In genomic region chr1:6727535-6727934, GRCh38 we compare ENCODE assay signal across 9 cellular contexts. TPM values are rescaled to one million over a fixed set of nuclear protein-coding genes. Genes with fewer than 3 reads are reported as not detected.
A peak's percentile ranks its signal among the peaks of the same experiment; 100 is the strongest.
DNase-seq lines count a peak whose midpoint lies in the region; ATAC-seq and TF ChIP-seq lines count a peak whose summit lies in the region.
"Had no signal": no experiment of that assay in that cellular context is flagged by ENCODE, and none has a peak within 500 bp of the region (broad histone marks: within the 10 kb centered on the region; RNA-seq: fewer than 3 reads in every experiment).

No MANE protein-coding gene starts in this region.

- ATAC-seq in T-cell (replicated peaks in 1 of 4) (no peak), GM19397 (IDR thresholded peaks at IDR 0.05; ENCODE audit: unreplicated experiment) (no peak), HG03571 (IDR thresholded peaks at IDR 0.05; ENCODE audit: unreplicated experiment) (no peak)

- no peak overlapping the region for H3K4me3 Mint-ChIP-seq in T-cell
- H3K4me3 Mint-ChIP-seq: activated naive CD4-positive, alpha-beta T cell treated with anti-CD3 and anti-CD28 coated beads, Interleukin-2, amount 50 U/mL, for 24 hours had no signal

- no peaks in the 10 kb centered on the region for H3K9me3 Mint-ChIP-seq in T-cell
- H3K9me3 Mint-ChIP-seq: activated naive CD4-positive, alpha-beta T cell treated with anti-CD3 and anti-CD28 coated beads, Interleukin-2, amount 50 U/mL, for 24 hours had no signal

- POLR2A ChIA-PET in T-cell (lab: Charles Lee): no interaction called here

- no peaks in the 10 kb centered on the region for H3K36me3 Mint-ChIP-seq in T-cell
- H3K36me3 Mint-ChIP-seq: activated naive CD4-positive, alpha-beta T cell treated with anti-CD3 and anti-CD28 coated beads, Interleukin-2, amount 50 U/mL, for 24 hours had no signal

- H3K27ac Mint-ChIP-seq in T-cell: no peak overlapping the region
- H3K27ac Mint-ChIP-seq: activated naive CD4-positive, alpha-beta T cell treated with anti-CD3 and anti-CD28 coated beads, Interleukin-2, amount 50 U/mL, for 24 hours had no signal

- CTCF ChIA-PET in T-cell (lab: Charles Lee): interaction anchor here in 1 of 2 donors (0.5 to 0.6 kb wide), 2 partner anchors 46 to 177 kb away, joined by 7 to 8 read pairs; no protein-coding TSS in a partner anchor

- no peak overlapping the region for H3K4me3 ChIP-seq in astrocyte of the spinal cord (ENCODE audit: low read depth, low read length)

- peaks cover 5 to 19% of the 10 kb centered on the region in 2 donors for H3K27me3 Mint-ChIP-seq in T-cell

- no peaks in the 10 kb centered on the region for H3K4me1 Mint-ChIP-seq in T-cell
- H3K4me1 Mint-ChIP-seq: activated naive CD4-positive, alpha-beta T cell treated with anti-CD3 and anti-CD28 coated beads, Interleukin-2, amount 50 U/mL, for 24 hours had no signal

- in situ Hi-C loops in astrocyte of the spinal cord (cut with HindIII; ENCODE audit: low sequenced_read_pairs): no loop called here

- DNase-seq in EL: peak; percentile 63
- DNase-seq in M059J (ENCODE audit: low read depth): peak; percentile 59
- DNase-seq in T-cell: peak in 33 of 34 experiments; percentile 7 to 58 (median 37)
- DNase-seq in astrocyte of the spinal cord (ENCODE audit: low read depth, low spot score): peak; percentile 52
- peak; percentile 57 for DNase-seq in iris pigment epithelial cell (ENCODE audit: low read depth)
- DNase-seq in stimulated activated CD4-positive, alpha-beta T cell treated with anti-CD3 and anti-CD28 coated beads, Interleukin-2, amount 100 ng/mL, for 48 hours: peak; percentile 66 to 68

- TF ChIP-seq CTCF in astrocyte of the spinal cord (IDR thresholded peaks at IDR 0.05; ENCODE audit: low read depth, low read length): peak; percentile 89

RNA-seq across cellular contexts. Expression of gene DNAJC11, which starts 25.9 kb away (rescaled TPM):
- 40.3 and 46.1 TPM in 2 replicates for total RNA-seq in M059J (2014; rRNA removed; shearing (Covaris generic))
- 10 to 100 TPM; 38.5 to 45.2 (median 42.1) TPM for total RNA-seq in T-cell

RNA-seq across cellular contexts. Expression of gene CAMTA1, which starts 57.7 kb away (rescaled TPM):
- total RNA-seq in M059J (2014; rRNA removed; shearing (Covaris generic)): 219 and 225 TPM in 2 replicates
- total RNA-seq in T-cell: 10 to 100 TPM; 29.7 to 37.4 (median 34.6) TPM
